1 cellular context compared by ENCODE assay signal in genomic region chr17:81147701-81148100, GRCh38.
A peak's percentile ranks its signal among the peaks of the same experiment; 100 is the strongest.
TF ChIP-seq lines count a peak whose summit lies in the region.

No MANE protein-coding gene starts in this region.

TF ChIP-seq in HepG2, 621 proteins besides CTCF, POLR2A, EP300 and RAD21:
- TF ChIP-seq TRIM22 (IDR thresholded peaks at IDR 0.05) (no peak), CREB1 (IDR thresholded peaks at IDR 0.05) (0 out of 2 replicates have a peak, but pooled peaks have one; percentile 12), CREB1 (CRISPR knock-in tag; IDR thresholded peaks at IDR 0.05) (no peak)
TF ChIP-seq in HepG2: peak in this region for 1.
